ENCODE assay signal across 8 cellular contexts in the genomic region with DNA sequence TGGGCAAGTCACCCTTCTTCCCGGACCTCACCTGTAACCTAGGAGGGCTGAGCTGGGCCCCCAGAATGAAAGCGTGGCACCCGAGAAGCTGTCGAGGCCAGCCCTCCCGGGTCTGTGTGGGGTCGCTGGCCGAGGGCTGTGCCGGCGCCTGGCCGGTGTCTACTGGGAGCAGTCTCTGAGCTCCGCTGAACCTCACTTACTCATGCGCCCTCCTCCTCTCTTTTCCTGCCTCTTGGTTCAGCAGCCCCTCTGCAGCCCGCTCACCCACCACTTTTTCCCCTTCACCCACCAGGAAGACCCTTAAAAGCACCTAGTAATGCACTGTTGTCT. TPM values are rescaled to one million over a fixed set of nuclear protein-coding genes. Genes with fewer than 3 reads are reported as not detected.
DNase-seq lines count a peak whose midpoint lies in the region; ATAC-seq and TF ChIP-seq lines count a peak whose summit lies in the region.

No MANE protein-coding gene starts in this region.

- H3K4me3 ChIP-seq in GM12864 (ENCODE audit: low read depth, low read length) (peak overlapping the region; percentile 71), psoas muscle (peak overlapping the region; percentile 98)

- no peaks in the 10 kb centered on the region for H3K36me3 ChIP-seq in psoas muscle (ENCODE audit: insufficient read depth in 1 of 2, low read depth in 1 of 2)

- DNase-seq in GM12864 (ENCODE audit: low read depth), result no peak
- DNase-seq in T-helper 17 cell, result no peak
- peak; percentile 33 for DNase-seq in germinal center (ENCODE audit: low spot score)
- no peak for DNase-seq in psoas muscle
- no peak for DNase-seq in OCI-M2 (lab: John Stamatoyannopoulos, UW; ENCODE audit: unreplicated experiment)
- no peak for DNase-seq in SHP77 treated with DMSO at 0.1 percent for 48 hours (lab: John Stamatoyannopoulos, UW)
- DNase-seq in NCI-H2227 (lab: John Stamatoyannopoulos, UW; ENCODE audit: unreplicated experiment), result no peak

- peaks cover 17% of the 10 kb centered on the region for H3K4me1 Mint-ChIP-seq in T-helper 17 cell

- no peaks in the 10 kb centered on the region for H3K27me3 ChIP-seq in psoas muscle (ENCODE audit: insufficient read depth in 3 of 3, low read length in 2 of 3)

- H3K4me3 Mint-ChIP-seq in T-helper 17 cell, result peak overlapping the region; percentile 96

- TF ChIP-seq CTCF in GM12864 (IDR thresholded peaks at IDR 0.05; ENCODE audit: low read depth, low read length, missing control alignments) (no peak), psoas muscle (IDR thresholded peaks at IDR 0.05) (no peak)

- peaks cover 14% of the 10 kb centered on the region for H3K4me1 ChIP-seq in psoas muscle

- intact Hi-C loops in psoas muscle (cut with DNase I), result no loop called here

- no peaks in the 10 kb centered on the region for H3K9me3 ChIP-seq in T-helper 17 cell (ENCODE audit: control insufficient read depth, low read length, poor library complexity, severe bottlenecking)
- H3K9me3 ChIP-seq in psoas muscle, result no peaks in the 10 kb centered on the region

- H3K27me3 Mint-ChIP-seq in T-helper 17 cell, result no peaks in the 10 kb centered on the region

- peak overlapping the region; percentile 76 for H3K27ac ChIP-seq in psoas muscle

- ATAC-seq in HG02678 (IDR thresholded peaks at IDR 0.05; ENCODE audit: unreplicated experiment) (peak; percentile 29), T-helper 17 cell (peak; percentile 30), psoas muscle (peak; percentile 20 to 42 (median 28))

- H3K36me3 Mint-ChIP-seq in T-helper 17 cell (ENCODE audit: low read depth), result no peaks in the 10 kb centered on the region

- H3K27ac Mint-ChIP-seq in T-helper 17 cell, result peak overlapping the region; percentile 75

- 0 to 4% (median 1%) methylated on average over 10 to 13 of the region's 13 CpGs for WGBS in psoas muscle, 3 donors

RNA-seq across cellular contexts. Expression of gene HYKK, which starts 0.4 kb away (rescaled TPM):
- 1 to 10 TPM; 1.1 to 2.0 TPM for total RNA-seq in T-helper 17 cell
- total RNA-seq in psoas muscle, result 10 to 100 TPM in 1 of 4 donors, 1 to 10 TPM in 3; 3.1 to 10.9 (median 6.0) TPM
- 1 to 10 TPM; 1.1 to 3.4 (median 2.9) TPM for polyA plus RNA-seq in psoas muscle

RNA-seq across cellular contexts. Expression of gene PSMA4, which starts 32.4 kb away (rescaled TPM):
- 10 to 100 TPM; 66.6 to 72.8 TPM for total RNA-seq in T-helper 17 cell
- total RNA-seq in psoas muscle, result 100 to 1,000 TPM in 3 of 4 donors, 10 to 100 TPM in 1; 94.3 to 227 (median 176) TPM
- polyA plus RNA-seq in psoas muscle, result 100 to 1,000 TPM; 261 to 487 (median 348) TPM

RNA-seq across cellular contexts. Expression of gene CHRNA5, which starts 57.5 kb away (rescaled TPM):
- total RNA-seq in T-helper 17 cell (under 1 TPM; 0.39 to 0.65 TPM), psoas muscle (1 to 10 TPM in 3 of 4 donors, under 1 TPM in 1; 0.71 to 4.4 (median 3.8) TPM)
- polyA plus RNA-seq in psoas muscle, result 1 to 10 TPM; 1.4 to 3.3 (median 2.4) TPM
